ENCODE assay signal across 13 cellular contexts in genomic region chr2:7033136-7033960, GRCh38.
"Had no signal": no experiment of that assay in that cellular context is flagged by ENCODE, and none has a peak within 500 bp of the region (broad histone marks: within the 10 kb centered on the region; RNA-seq: fewer than 3 reads in every experiment).

No MANE protein-coding gene starts in this region.

- H3K27ac ChIP-seq: esophagus muscularis mucosa, lower lobe of right lung, thoracic aorta had no signal

- ATAC-seq: activated CD8-positive, alpha-beta T cell treated with anti-CD3 and anti-CD28 coated beads for 36 hours; lower lobe of right lung; stimulated activated naive CD8-positive, alpha-beta T cell treated with anti-CD3 and anti-CD28 coated beads, Interleukin-15, amount 100 ng/mL, for 72 hours had no signal

- H3K36me3 ChIP-seq: thoracic aorta had no signal

- H3K4me3 Mint-ChIP-seq: activated CD8-positive, alpha-beta T cell treated with anti-CD3 and anti-CD28 coated beads for 36 hours; activated naive CD4-positive, alpha-beta T cell treated with anti-CD3 and anti-CD28 coated beads for 36 hours; activated T-helper 1 cell treated with anti-CD3 and anti-CD28 coated beads, Interleukin-12 subunit alpha, Interleukin-12 subunit beta, Interleukin-2, Interleukin-4 antibody, amounts not matched to agents 30 ng/mL and 10 ng/mL and 1 ng/mL, durations not matched to agents 14 hours and 24 hours and 36 hours; brain; stimulated activated naive CD8-positive, alpha-beta T cell treated with anti-CD3 and anti-CD28 coated beads, Interleukin-15, amount 100 ng/mL, for 72 hours had no signal

- H3K27ac Mint-ChIP-seq: activated CD8-positive, alpha-beta T cell treated with anti-CD3 and anti-CD28 coated beads for 36 hours; activated naive CD4-positive, alpha-beta T cell treated with anti-CD3 and anti-CD28 coated beads for 36 hours; activated T-helper 1 cell treated with anti-CD3 and anti-CD28 coated beads, Interleukin-12 subunit alpha, Interleukin-12 subunit beta, Interleukin-2, Interleukin-4 antibody, amounts not matched to agents 30 ng/mL and 10 ng/mL and 1 ng/mL, durations not matched to agents 14 hours and 24 hours and 36 hours had no signal

- H3K9me3 ChIP-seq: esophagus muscularis mucosa, lower lobe of right lung, thoracic aorta had no signal

- H3K27me3 ChIP-seq: esophagus muscularis mucosa had no signal

- H3K4me3 ChIP-seq: esophagus muscularis mucosa, lower lobe of right lung, thoracic aorta had no signal

- H3K27me3 Mint-ChIP-seq: activated CD8-positive, alpha-beta T cell treated with anti-CD3 and anti-CD28 coated beads for 36 hours; brain; stimulated activated naive CD8-positive, alpha-beta T cell treated with anti-CD3 and anti-CD28 coated beads, Interleukin-15, amount 100 ng/mL, for 72 hours had no signal

- DNase-seq: activated CD8-positive, alpha-beta memory T cell treated with anti-CD3 and anti-CD28 coated beads, Interleukin-2, amount 50 U/mL, for 4 hours; activated CD8-positive, alpha-beta T cell treated with anti-CD3 and anti-CD28 coated beads for 36 hours; activated naive CD4-positive, alpha-beta T cell treated with anti-CD3 and anti-CD28 coated beads for 36 hours; lower lobe of right lung; midbrain; stimulated activated CD4-positive, alpha-beta T cell treated with anti-CD3 and anti-CD28 coated beads, Interleukin-4, amount 100 ng/mL, for 1 hour; stimulated activated CD8-positive, alpha-beta memory T cell treated with anti-CD3 and anti-CD28 coated beads, Interleukin-4, amount 100 ng/mL, for 48 hours; stimulated activated naive CD8-positive, alpha-beta T cell treated with anti-CD3 and anti-CD28 coated beads, Interleukin-15, amount 100 ng/mL, for 72 hours; T1000 had no signal

- H3K9me3 Mint-ChIP-seq: activated CD8-positive, alpha-beta T cell treated with anti-CD3 and anti-CD28 coated beads for 36 hours; activated naive CD4-positive, alpha-beta T cell treated with anti-CD3 and anti-CD28 coated beads for 36 hours; activated T-helper 1 cell treated with anti-CD3 and anti-CD28 coated beads, Interleukin-12 subunit alpha, Interleukin-12 subunit beta, Interleukin-2, Interleukin-4 antibody, amounts not matched to agents 30 ng/mL and 10 ng/mL and 1 ng/mL, durations not matched to agents 14 hours and 24 hours and 36 hours; brain had no signal
